28 cellular contexts compared by ENCODE assay signal in genomic region chrX:115332832-115333231, GRCh38. TPM values are rescaled to one million over a fixed set of nuclear protein-coding genes. Genes with fewer than 3 reads are reported as not detected.
"Had no signal": no experiment of that assay in that cellular context is flagged by ENCODE, and none has a peak within 500 bp of the region (broad histone marks: within the 10 kb centered on the region; RNA-seq: fewer than 3 reads in every experiment).

No MANE protein-coding gene starts in this region.

- ATAC-seq: activated T-cell treated with anti-CD3 and anti-CD28 coated beads, Interleukin-2, amount 50 U/mL, for 4 hours; body of pancreas; heart left ventricle; left colon; mucosa of descending colon; sciatic nerve; stimulated activated naive B cell treated with anti-CD40 and anti-IgM and Interleukin-4, amounts not matched to agents 10 μg/mL and 1 μg/mL and 100 μg/mL, for 72 hours had no signal

- H3K27me3 ChIP-seq: body of pancreas, cardiac muscle cell, upper lobe of left lung had no signal

- H3K4me1 ChIP-seq: body of pancreas, upper lobe of left lung had no signal

- H3K9me3 ChIP-seq: body of pancreas, heart left ventricle, mucosa of descending colon, upper lobe of left lung had no signal

- DNase-seq: activated CD4-positive, alpha-beta T cell treated with anti-CD3 and anti-CD28 coated beads for 4 hours; activated CD4-positive, alpha-beta T cell treated with anti-CD3 and anti-CD28 coated beads, Interleukin-2, amount 50 U/mL, for 48 hours; activated CD4-positive, CD25-positive, alpha-beta regulatory T cell; activated CD8-positive, alpha-beta memory T cell treated with anti-CD3 and anti-CD28 coated beads, Interleukin-2, amount 50 U/mL, for 48 hours; activated naive CD4-positive, alpha-beta T cell treated with Interleukin-2 at 50 U/mL for 16 hours; activated naive CD8-positive, alpha-beta T cell treated with anti-CD3 and anti-CD28 coated beads for 36 hours; activated T-cell treated with anti-CD3 and anti-CD28 coated beads, Interleukin-2, amount 50 U/mL, for 4 hours; amniotic stem cell; body of pancreas; effector memory CD4-positive, alpha-beta T cell; heart left ventricle; left colon; mucosa of descending colon; nucleus accumbens; posterior cingulate gyrus; small intestine; stimulated activated CD4-positive, alpha-beta T cell treated with anti-CD3 and anti-CD28 coated beads, Interleukin-15, amount 100 ng/mL, for 24 hours; stimulated activated naive B cell treated with anti-CD40 and anti-IgM and Interleukin-4, amounts not matched to agents 10 μg/mL and 1 μg/mL and 100 μg/mL, for 72 hours; T-helper 9 cell; upper lobe of left lung had no signal

- H3K9me3 Mint-ChIP-seq: activated naive CD8-positive, alpha-beta T cell treated with anti-CD3 and anti-CD28 coated beads for 36 hours; activated T-cell treated with anti-CD3 and anti-CD28 coated beads, Interleukin-2, amount 50 U/mL, for 4 hours; memory B cell; stimulated activated naive B cell treated with anti-CD40 and anti-IgM and Interleukin-4, amounts not matched to agents 10 μg/mL and 1 μg/mL and 100 μg/mL, for 72 hours had no signal

- H3K27ac ChIP-seq: body of pancreas, cardiac muscle cell, heart left ventricle, upper lobe of left lung had no signal

- H3K4me3 ChIP-seq: body of pancreas, cardiac muscle cell, heart left ventricle, mucosa of descending colon, upper lobe of left lung had no signal

- H3K36me3 ChIP-seq: cardiac muscle cell, heart left ventricle, upper lobe of left lung had no signal

- H3K4me1 Mint-ChIP-seq: activated naive CD8-positive, alpha-beta T cell treated with anti-CD3 and anti-CD28 coated beads for 36 hours; memory B cell; stimulated activated naive B cell treated with anti-CD40 and anti-IgM and Interleukin-4, amounts not matched to agents 10 μg/mL and 1 μg/mL and 100 μg/mL, for 72 hours had no signal

- H3K36me3 Mint-ChIP-seq: activated naive CD8-positive, alpha-beta T cell treated with anti-CD3 and anti-CD28 coated beads for 36 hours; memory B cell; stimulated activated naive B cell treated with anti-CD40 and anti-IgM and Interleukin-4, amounts not matched to agents 10 μg/mL and 1 μg/mL and 100 μg/mL, for 72 hours had no signal

- H3K27ac Mint-ChIP-seq: activated naive CD8-positive, alpha-beta T cell treated with anti-CD3 and anti-CD28 coated beads for 36 hours; memory B cell; stimulated activated naive B cell treated with anti-CD40 and anti-IgM and Interleukin-4, amounts not matched to agents 10 μg/mL and 1 μg/mL and 100 μg/mL, for 72 hours had no signal

- H3K4me3 Mint-ChIP-seq: activated naive CD8-positive, alpha-beta T cell treated with anti-CD3 and anti-CD28 coated beads for 36 hours; activated T-cell treated with anti-CD3 and anti-CD28 coated beads, Interleukin-2, amount 50 U/mL, for 4 hours; memory B cell; stimulated activated naive B cell treated with anti-CD40 and anti-IgM and Interleukin-4, amounts not matched to agents 10 μg/mL and 1 μg/mL and 100 μg/mL, for 72 hours had no signal

- H3K27me3 Mint-ChIP-seq: activated naive CD8-positive, alpha-beta T cell treated with anti-CD3 and anti-CD28 coated beads for 36 hours; memory B cell had no signal

RNA-seq across cellular contexts. Expression of gene LUZP4, which starts 43.3 kb away (rescaled TPM):
- total RNA-seq: activated CD8-positive, alpha-beta memory T cell treated with anti-CD3 and anti-CD28 coated beads for 36 hours; activated naive CD8-positive, alpha-beta T cell treated with anti-CD3 and anti-CD28 coated beads for 36 hours; activated T-cell treated with anti-CD3 and anti-CD28 coated beads, Interleukin-2, amount 50 U/mL, for 4 hours; body of pancreas; cardiac muscle cell; dermis microvascular lymphatic vessel endothelial cell; heart left ventricle; left colon; lower leg skin; mucosa of descending colon; sciatic nerve; T-helper 1 cell treated with Interleukin-12 subunit alpha and Interleukin-12 subunit beta and Interleukin-4 antibody, amounts not matched to agents 30 ng/mL and 1 ng/mL, for 36 hours; temporal lobe; upper lobe of left lung had no signal
